ENCODE assay signal across 8 cellular contexts in the genomic region with DNA sequence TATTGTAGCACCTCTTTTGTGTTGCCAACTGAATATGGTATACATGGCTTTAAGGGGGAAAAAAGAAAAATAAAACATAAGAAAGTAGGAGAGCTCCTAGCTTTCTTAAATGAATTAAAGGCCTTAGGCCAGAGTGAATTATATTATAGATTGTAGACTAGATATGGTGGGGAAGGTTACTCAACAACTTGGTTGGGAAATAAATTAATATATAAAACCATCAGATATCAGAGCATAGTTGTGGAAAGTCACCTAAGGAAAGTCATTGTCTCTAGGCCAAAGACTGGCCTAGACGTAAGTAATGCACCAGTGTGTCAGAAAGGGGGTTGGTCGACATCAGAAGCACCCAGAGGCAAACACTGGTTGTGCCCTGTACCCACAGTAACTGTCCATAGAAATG.
A peak's percentile ranks its signal among the peaks of the same experiment; 100 is the strongest.
DNase-seq lines count a peak whose midpoint lies in the region; ATAC-seq and TF ChIP-seq lines count a peak whose summit lies in the region.

No MANE protein-coding gene starts in this region.

- H3K27ac ChIP-seq in mesenchymal stem cell (ENCODE audit: low read length, poor library complexity, severe bottlenecking), result peak overlapping the region; percentile 85
- H3K27ac ChIP-seq in tibial nerve, result peak overlapping the region in 3 of 4 donors; percentile 62 to 80 (median 66)

- H3K14ac ChIP-seq in mesenchymal stem cell (ENCODE audit: low read length in 2 of 2), result no peak overlapping the region

- no peak for DNase-seq in activated naive CD4-positive, alpha-beta T cell treated with anti-CD3 and anti-CD28 coated beads, Interleukin-2, amount 10 ng/mL, durations not matched to agents 7 days and 5 days
- no peak for DNase-seq in activated naive CD4-positive, alpha-beta T cell (lab: John Stamatoyannopoulos, UW)
- DNase-seq in activated naive CD8-positive, alpha-beta T cell treated with anti-CD3 and anti-CD28 coated beads, Interleukin-2, amount 50 U/mL, for 24 hours, result no peak
- DNase-seq in mesenchymal stem cell, result peak; percentile 49
- DNase-seq in tibial nerve (ENCODE audit: low spot score in 2 of 2), result no peak
- DNase-seq in COLO668 (lab: John Stamatoyannopoulos, UW; ENCODE audit: unreplicated experiment), result no peak
- no peak for DNase-seq in NCI-H748 treated with DMSO at 0.1 percent for 48 hours (lab: John Stamatoyannopoulos, UW)
- no peak for DNase-seq in GM10266 (ENCODE audit: extremely low spot score)

- H3K18ac ChIP-seq in mesenchymal stem cell (ENCODE audit: low read depth in 1 of 2, low read length in 2 of 2), result peak overlapping the region in 1 of 2 experiments; percentile 4

- H3K9me3 ChIP-seq in mesenchymal stem cell (ENCODE audit: control insufficient read depth, low read length), result no peaks in the 10 kb centered on the region
- no peaks in the 10 kb centered on the region for H3K9me3 ChIP-seq in tibial nerve

- H2BK120ac ChIP-seq in mesenchymal stem cell (ENCODE audit: low read depth, low read length), result no peak overlapping the region

- H3K27ac Mint-ChIP-seq in activated naive CD4-positive, alpha-beta T cell treated with anti-CD3 and anti-CD28 coated beads, Interleukin-2, amount 10 ng/mL, durations not matched to agents 7 days and 5 days, result peak overlapping the region; percentile 95
- H3K27ac Mint-ChIP-seq in activated naive CD8-positive, alpha-beta T cell treated with anti-CD3 and anti-CD28 coated beads, Interleukin-2, amount 50 U/mL, for 24 hours, result peak overlapping the region; percentile 80

- H2AK5ac ChIP-seq in mesenchymal stem cell (ENCODE audit: low read length, severe bottlenecking), result no peak overlapping the region

- peak overlapping the region; percentile 24 for H2BK5ac ChIP-seq in mesenchymal stem cell (ENCODE audit: low read depth, low read length, poor library complexity, severe bottlenecking)

- H3K27me3 ChIP-seq in mesenchymal stem cell (ENCODE audit: control insufficient read depth in 1 of 2, insufficient read depth in 1 of 2, low read length in 2 of 2) (no peaks in the 10 kb centered on the region), tibial nerve (no peaks in the 10 kb centered on the region)

- 100% methylated on average over 2 of the region's 2 CpGs for WGBS in mesenchymal stem cell
- WGBS in tibial nerve, 2 donors, result 68 to 79% methylated on average over 2 of the region's 2 CpGs

- no peak overlapping the region for H3K4ac ChIP-seq in mesenchymal stem cell (ENCODE audit: low read depth in 1 of 2, low read length in 2 of 2)

- no peak for TF ChIP-seq POLR2A in tibial nerve (IDR thresholded peaks at IDR 0.05)

- no peak overlapping the region for H3K4me3 ChIP-seq in mesenchymal stem cell (ENCODE audit: insufficient read depth in 1 of 2, low read depth in 1 of 2, low read length in 2 of 2)
- H3K4me3 ChIP-seq in tibial nerve, result no peak overlapping the region

- peaks cover 3% of the 10 kb centered on the region for H3K4me1 ChIP-seq in mesenchymal stem cell (ENCODE audit: control insufficient read depth, insufficient read depth, low read depth, low read length)
- H3K4me1 ChIP-seq in tibial nerve, result peaks cover 0 to 73% (median 31%) of the 10 kb centered on the region in 4 donors

- H3K36me3 ChIP-seq in mesenchymal stem cell (ENCODE audit: control insufficient read depth in 1 of 2, insufficient read depth in 2 of 2, low read depth in 1 of 2, low read length in 2 of 2) (no peaks in the 10 kb centered on the region), tibial nerve (no peaks in the 10 kb centered on the region)

- H3K27me3 Mint-ChIP-seq in activated naive CD4-positive, alpha-beta T cell treated with anti-CD3 and anti-CD28 coated beads, Interleukin-2, amount 10 ng/mL, durations not matched to agents 7 days and 5 days, result no peaks in the 10 kb centered on the region
- no peaks in the 10 kb centered on the region for H3K27me3 Mint-ChIP-seq in activated naive CD8-positive, alpha-beta T cell treated with anti-CD3 and anti-CD28 coated beads, Interleukin-2, amount 50 U/mL, for 24 hours

- H3K23ac ChIP-seq in mesenchymal stem cell (ENCODE audit: low read length in 2 of 2), result no peak overlapping the region

- TF ChIP-seq EP300 in tibial nerve (IDR thresholded peaks at IDR 0.05), result no peak

- no peak overlapping the region for H2BK15ac ChIP-seq in mesenchymal stem cell (ENCODE audit: low read depth, poor library complexity, severe bottlenecking)

- CTCF ChIA-PET in activated naive CD4-positive, alpha-beta T cell treated with anti-CD3 and anti-CD28 coated beads, Interleukin-2, amount 10 ng/mL, durations not matched to agents 7 days and 5 days (lab: Charles Lee), result interaction anchor here (1.2 kb wide), 2 partner anchors 12 to 39 kb away, joined by 3 to 4 read pairs; no protein-coding TSS in a partner anchor

- H3K4me1 Mint-ChIP-seq in activated naive CD4-positive, alpha-beta T cell treated with anti-CD3 and anti-CD28 coated beads, Interleukin-2, amount 10 ng/mL, durations not matched to agents 7 days and 5 days, result peaks cover 36% of the 10 kb centered on the region
- peaks cover 73% of the 10 kb centered on the region for H3K4me1 Mint-ChIP-seq in activated naive CD8-positive, alpha-beta T cell treated with anti-CD3 and anti-CD28 coated beads, Interleukin-2, amount 50 U/mL, for 24 hours

- no peak for TF ChIP-seq CTCF in tibial nerve (IDR thresholded peaks at IDR 0.05)
- no peak for TF ChIP-seq CTCF in GM10266 (IDR thresholded peaks at IDR 0.05; ENCODE audit: control insufficient read depth, insufficient read depth, low read depth, missing control alignments)

- ATAC-seq in activated naive CD8-positive, alpha-beta T cell treated with anti-CD3 and anti-CD28 coated beads, Interleukin-2, amount 50 U/mL, for 24 hours, result no peak

- peaks cover 2% of the 10 kb centered on the region for H3K36me3 Mint-ChIP-seq in activated naive CD4-positive, alpha-beta T cell treated with anti-CD3 and anti-CD28 coated beads, Interleukin-2, amount 10 ng/mL, durations not matched to agents 7 days and 5 days
- no peaks in the 10 kb centered on the region for H3K36me3 Mint-ChIP-seq in activated naive CD8-positive, alpha-beta T cell treated with anti-CD3 and anti-CD28 coated beads, Interleukin-2, amount 50 U/mL, for 24 hours (ENCODE audit: low read depth)

- H3K9me3 Mint-ChIP-seq in activated naive CD4-positive, alpha-beta T cell treated with anti-CD3 and anti-CD28 coated beads, Interleukin-2, amount 10 ng/mL, durations not matched to agents 7 days and 5 days, result no peaks in the 10 kb centered on the region
- H3K9me3 Mint-ChIP-seq in activated naive CD8-positive, alpha-beta T cell treated with anti-CD3 and anti-CD28 coated beads, Interleukin-2, amount 50 U/mL, for 24 hours, result no peaks in the 10 kb centered on the region

- H3K4me3 Mint-ChIP-seq in activated naive CD4-positive, alpha-beta T cell treated with anti-CD3 and anti-CD28 coated beads, Interleukin-2, amount 10 ng/mL, durations not matched to agents 7 days and 5 days, result no peak overlapping the region
- no peak overlapping the region for H3K4me3 Mint-ChIP-seq in activated naive CD8-positive, alpha-beta T cell treated with anti-CD3 and anti-CD28 coated beads, Interleukin-2, amount 50 U/mL, for 24 hours

- H3K79me1 ChIP-seq in mesenchymal stem cell (replicated peaks; ENCODE audit: low read length, poor library complexity, severe bottlenecking), result no peaks in the 10 kb centered on the region

- H3K9ac ChIP-seq in mesenchymal stem cell (ENCODE audit: low read length), result peak overlapping the region; percentile 58

- H2BK12ac ChIP-seq in mesenchymal stem cell (ENCODE audit: low read length in 2 of 2), result peak overlapping the region; percentile 13 to 60

- no peak overlapping the region for H3K4me2 ChIP-seq in mesenchymal stem cell (ENCODE audit: low read length, poor library complexity, severe bottlenecking)

- no peak overlapping the region for H4K91ac ChIP-seq in mesenchymal stem cell (ENCODE audit: low read length)

- H4K8ac ChIP-seq in mesenchymal stem cell (ENCODE audit: low read length), result no peak overlapping the region

- no peak overlapping the region for H2AFZ ChIP-seq in mesenchymal stem cell (ENCODE audit: low read depth, low read length)
